Comparison of ENCODE assay signal across 29 cellular contexts in the genomic region with DNA sequence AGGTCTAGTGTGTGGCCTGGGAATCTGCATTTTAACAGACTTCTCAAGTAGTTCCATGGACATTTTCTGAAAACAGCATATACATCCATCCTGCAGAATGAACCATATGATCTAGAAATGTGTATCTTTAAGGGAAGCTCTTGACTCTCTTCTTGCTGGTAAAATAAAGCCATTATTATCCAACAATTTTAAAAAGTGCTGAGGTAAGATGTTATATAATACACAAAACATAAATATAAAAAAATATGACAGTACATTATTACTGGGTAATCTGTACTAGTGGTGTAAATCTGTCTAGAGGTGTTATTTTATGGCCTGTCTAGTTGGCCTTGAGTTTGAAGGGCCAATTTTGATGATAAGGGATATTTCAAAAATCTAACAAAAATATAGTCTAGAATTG.
"Had no signal": no experiment of that assay in that cellular context is flagged by ENCODE, and none has a peak within 500 bp of the region (broad histone marks: within the 10 kb centered on the region; RNA-seq: fewer than 3 reads in every experiment).

No MANE protein-coding gene starts in this region.

- H3K4me1 Mint-ChIP-seq: mesothelial cell of epicardium; naive B cell; stimulated activated naive CD8-positive, alpha-beta T cell treated with anti-CD3 and anti-CD28 coated beads, Interleukin-15, amount 100 ng/mL, for 72 hours had no signal

- H3K4me1 ChIP-seq: gastrocnemius medialis, parathyroid adenoma, suprapubic skin, transverse colon, vagina had no signal

- ATAC-seq: esophagus mucosa; gastrocnemius medialis; left ventricle myocardium superior; lower lobe of right lung; mucosa of descending colon; natural killer cell treated with Interleukin-12 subunit alpha and Interleukin-12 subunit beta and Interleukin-15 and Interleukin-18, amount 100 ng/mL, for 72 hours; sciatic nerve; stimulated activated naive CD8-positive, alpha-beta T cell treated with anti-CD3 and anti-CD28 coated beads, Interleukin-15, amount 100 ng/mL, for 72 hours had no signal

- H3K27me3 ChIP-seq: gastrocnemius medialis, neutrophil, suprapubic skin, transverse colon, vagina had no signal

- H3K9me3 ChIP-seq: gastrocnemius medialis, lower lobe of right lung, mucosa of descending colon, neutrophil, suprapubic skin, transverse colon, vagina had no signal

- H3K4me3 Mint-ChIP-seq: dendritic cell treated with granulocyte-macrophage colony-stimulating factor and Interleukin-4, amounts not matched to agents 40 ng/mL and 50 ng/mL, for 4 days; endodermal cell; mesothelial cell of epicardium; naive B cell; natural killer cell treated with Interleukin-12 subunit alpha and Interleukin-12 subunit beta and Interleukin-15 and Interleukin-18, amount 100 ng/mL, for 72 hours; neural crest cell; stimulated activated naive CD8-positive, alpha-beta T cell treated with anti-CD3 and anti-CD28 coated beads, Interleukin-15, amount 100 ng/mL, for 72 hours had no signal

- H3K27ac ChIP-seq: epithelial cell of prostate, gastrocnemius medialis, lower lobe of right lung, neutrophil, suprapubic skin, transverse colon, vagina had no signal

- H3K9ac ChIP-seq: parathyroid adenoma had no signal

- FAIRE-seq: keratinocyte had no signal

- H3K27ac Mint-ChIP-seq: dendritic cell treated with granulocyte-macrophage colony-stimulating factor and Interleukin-4, amounts not matched to agents 40 ng/mL and 50 ng/mL, for 4 days; endodermal cell; mesothelial cell of epicardium; naive B cell; natural killer cell treated with Interleukin-12 subunit alpha and Interleukin-12 subunit beta and Interleukin-15 and Interleukin-18, amount 100 ng/mL, for 72 hours; progenitor cell of endocrine pancreas; stimulated activated naive CD8-positive, alpha-beta T cell treated with anti-CD3 and anti-CD28 coated beads, Interleukin-15, amount 100 ng/mL, for 72 hours had no signal

- H3K4me3 ChIP-seq: gastrocnemius medialis, lower lobe of right lung, mucosa of descending colon, smooth muscle cell, suprapubic skin, transverse colon, vagina had no signal

- H3K9me3 Mint-ChIP-seq: dendritic cell treated with granulocyte-macrophage colony-stimulating factor and Interleukin-4, amounts not matched to agents 40 ng/mL and 50 ng/mL, for 4 days; natural killer cell treated with Interleukin-12 subunit alpha and Interleukin-12 subunit beta and Interleukin-15 and Interleukin-18, amount 100 ng/mL, for 72 hours; neural crest cell; stimulated activated naive CD8-positive, alpha-beta T cell treated with anti-CD3 and anti-CD28 coated beads, Interleukin-15, amount 100 ng/mL, for 72 hours had no signal

- H3K36me3 Mint-ChIP-seq: naive B cell; natural killer cell treated with Interleukin-12 subunit alpha and Interleukin-12 subunit beta and Interleukin-15 and Interleukin-18, amount 100 ng/mL, for 72 hours had no signal

- DNase-seq: effector CD8-positive, alpha-beta T cell; endodermal cell; gastrocnemius medialis; head of caudate nucleus; left ventricle myocardium superior; lower lobe of right lung; mucosa of descending colon; naive B cell; stimulated activated CD4-positive, alpha-beta T cell treated with anti-CD3 and anti-CD28 coated beads, Interleukin-12 subunit alpha, Interleukin-12 subunit beta, amount 100 ng/mL, for 4 hours; stimulated activated CD4-positive, alpha-beta T cell treated with anti-CD3 and anti-CD28 coated beads, Interleukin-1b, Interleukin-23, amount 100 ng/mL, for 48 hours; stimulated activated CD4-positive, alpha-beta T cell treated with anti-CD3 and anti-CD28 coated beads, Interleukin-4, amount 100 ng/mL, for 1 hour; stimulated activated CD8-positive, alpha-beta memory T cell treated with anti-CD3 and anti-CD28 coated beads, Interleukin-4, amount 100 ng/mL, for 48 hours; stimulated activated naive CD4-positive, alpha-beta T cell; stimulated activated naive CD8-positive, alpha-beta T cell treated with anti-CD3 and anti-CD28 coated beads, Interleukin-15, amount 100 ng/mL, for 72 hours; transverse colon had no signal

- H3K27me3 Mint-ChIP-seq: dendritic cell treated with granulocyte-macrophage colony-stimulating factor and Interleukin-4, amounts not matched to agents 40 ng/mL and 50 ng/mL, for 4 days; progenitor cell of endocrine pancreas had no signal

- H3K36me3 ChIP-seq: gastrocnemius medialis, lower lobe of right lung, neutrophil, suprapubic skin, transverse colon, vagina had no signal

- H3K79me2 ChIP-seq: parathyroid adenoma had no signal
